ENCODE assay signal across 8 cellular contexts in the genomic region with DNA sequence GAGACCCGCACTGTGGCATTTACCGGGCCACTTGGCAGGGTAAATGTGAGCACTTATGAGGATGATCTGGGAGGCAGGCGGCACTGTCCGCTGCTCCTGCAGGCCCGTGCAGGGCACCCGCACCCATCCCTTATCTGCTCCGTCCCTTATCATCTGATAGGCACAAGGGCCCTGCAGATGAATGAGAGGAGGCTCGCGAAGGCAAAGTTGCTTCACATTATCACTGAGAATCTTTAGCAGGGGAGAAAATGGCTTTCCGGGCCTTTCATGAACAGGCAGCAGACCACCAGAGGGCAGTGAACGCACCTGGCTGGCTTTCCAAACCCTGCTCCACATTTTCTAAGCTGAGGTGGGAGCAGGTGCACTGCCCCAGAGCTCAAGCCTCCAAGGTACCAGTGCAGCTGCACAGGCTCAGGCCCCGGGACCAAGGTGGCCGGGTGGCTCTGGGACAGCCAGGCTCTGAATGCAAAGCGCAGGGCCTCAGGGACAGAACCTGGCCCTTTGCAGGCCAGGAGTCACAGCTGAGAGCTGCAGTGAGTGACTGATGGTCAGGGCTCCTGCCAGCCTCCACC.
DNase-seq lines count a peak whose midpoint lies in the region; ATAC-seq and TF ChIP-seq lines count a peak whose summit lies in the region.

No MANE protein-coding gene starts in this region.

- POLR2A ChIA-PET in CD8-positive, alpha-beta T cell (lab: Charles Lee), result no interaction called here

- no peak overlapping the region for H3K4me3 ChIP-seq in choroid plexus epithelial cell (ENCODE audit: low read depth, low read length)
- no peak overlapping the region for H3K4me3 ChIP-seq in trophoblast cell (ENCODE audit: low read depth, low read length)
- no peak overlapping the region for H3K4me3 ChIP-seq in CD8-positive, alpha-beta T cell (ENCODE audit: low read depth, low read length)

- no peak for ATAC-seq in CD8-positive, alpha-beta T cell
- ATAC-seq in HG03139 (IDR thresholded peaks at IDR 0.05; ENCODE audit: unreplicated experiment), result no peak
- ATAC-seq in GM19455 (IDR thresholded peaks at IDR 0.05; ENCODE audit: unreplicated experiment), result no peak

- H3K36me3 ChIP-seq in trophoblast cell (ENCODE audit: control insufficient read depth in 1 of 2, insufficient read depth in 2 of 2, low read length in 2 of 2), result peaks cover 18 to 24% of the 10 kb centered on the region in 2 experiments
- no peaks in the 10 kb centered on the region for H3K36me3 ChIP-seq in CD8-positive, alpha-beta T cell (ENCODE audit: insufficient read depth, low read length)

- H3K9me3 ChIP-seq in trophoblast cell (ENCODE audit: insufficient read depth, low read depth, low read length), result no peaks in the 10 kb centered on the region
- no peaks in the 10 kb centered on the region for H3K9me3 ChIP-seq in CD8-positive, alpha-beta T cell (ENCODE audit: low read length)

- no peak overlapping the region for H3K4me3 Mint-ChIP-seq in CD8-positive, alpha-beta T cell

- H4K12ac ChIP-seq in trophoblast cell (ENCODE audit: low read depth, low read length), result no peak overlapping the region

- CTCF ChIA-PET in CD8-positive, alpha-beta T cell (lab: Charles Lee), result no interaction called here

- no peak overlapping the region for H3K4me2 ChIP-seq in trophoblast cell (ENCODE audit: low read length)

- H4K8ac ChIP-seq in trophoblast cell (ENCODE audit: low read depth, low read length), result no peak overlapping the region

- H3K27ac ChIP-seq in trophoblast cell (ENCODE audit: low read depth, low read length), result no peak overlapping the region
- no peak overlapping the region for H3K27ac ChIP-seq in CD8-positive, alpha-beta T cell (ENCODE audit: low read depth, low read length)

- peak; percentile 71 for TF ChIP-seq CTCF in choroid plexus epithelial cell (conservative IDR thresholded peaks at IDR 0.05; ENCODE audit: low read depth, low read length)
- no peak for TF ChIP-seq CTCF in CD8-positive, alpha-beta T cell (IDR thresholded peaks at IDR 0.05)

- intact Hi-C loops in CD8-positive, alpha-beta T cell (cut with DNase I, micrococcal nuclease), result no loop called here

- H2AFZ ChIP-seq in trophoblast cell (ENCODE audit: insufficient read depth, low read length, poor library complexity), result no peak overlapping the region

- no peaks in the 10 kb centered on the region for H3K4me1 Mint-ChIP-seq in CD8-positive, alpha-beta T cell (ENCODE audit: low read depth)

- no peak overlapping the region for H3K14ac ChIP-seq in trophoblast cell (ENCODE audit: low read length)

- peak; percentile 17 for DNase-seq in stimulated activated CD4-positive, alpha-beta T cell treated with anti-CD3 and anti-CD28 coated beads, Interleukin-15, amount 100 ng/mL, for 24 hours
- DNase-seq in stimulated activated CD4-positive, alpha-beta T cell treated with anti-CD3 and anti-CD28 coated beads, Interleukin-4, amount 100 ng/mL, for 24 hours, result no peak
- DNase-seq in NCI-H2227 (lab: John Stamatoyannopoulos, UW; ENCODE audit: unreplicated experiment) (peak; percentile 65), choroid plexus epithelial cell (ENCODE audit: low read depth) (peak; percentile 43), trophoblast cell (peak; percentile 66 to 86)
- no peak for DNase-seq in CD8-positive, alpha-beta T cell

- H3K36me3 Mint-ChIP-seq in CD8-positive, alpha-beta T cell, result no peaks in the 10 kb centered on the region

- H2BK5ac ChIP-seq in trophoblast cell (ENCODE audit: low read depth, low read length, poor library complexity), result no peak overlapping the region

- no peaks in the 10 kb centered on the region for H3K9me3 Mint-ChIP-seq in CD8-positive, alpha-beta T cell

- H3K4me1 ChIP-seq in trophoblast cell (ENCODE audit: control insufficient read depth in 1 of 2, insufficient read depth in 2 of 2, low read length in 2 of 2), result no peaks in the 10 kb centered on the region
- no peaks in the 10 kb centered on the region for H3K4me1 ChIP-seq in CD8-positive, alpha-beta T cell (ENCODE audit: insufficient read depth, low read length)

- H2BK12ac ChIP-seq in trophoblast cell (ENCODE audit: low read length), result no peak overlapping the region

- H3K23ac ChIP-seq in trophoblast cell (ENCODE audit: low read length), result no peak overlapping the region

- no peak overlapping the region for H3K4ac ChIP-seq in trophoblast cell (ENCODE audit: low read depth, low read length)

- H3K9ac ChIP-seq in trophoblast cell (ENCODE audit: low read length), result no peak overlapping the region

- H3K27me3 Mint-ChIP-seq in CD8-positive, alpha-beta T cell (ENCODE audit: low read depth), result peaks cover 8% of the 10 kb centered on the region

- no peak overlapping the region for H2AK5ac ChIP-seq in trophoblast cell (ENCODE audit: low read length)

- WGBS in trophoblast cell (ENCODE audit: extremely low coverage, insufficient coverage, insufficient read length), result no CpG with 5 or more reads among the region's 14 CpGs

- no peak overlapping the region for H2BK120ac ChIP-seq in trophoblast cell (ENCODE audit: insufficient read depth, low read length, poor library complexity)

- H3K79me2 ChIP-seq in trophoblast cell (ENCODE audit: control insufficient read depth, insufficient read depth, low read length, poor library complexity), result no peaks in the 10 kb centered on the region

- H3K18ac ChIP-seq in trophoblast cell (ENCODE audit: low read length), result no peak overlapping the region

- no peaks in the 10 kb centered on the region for H3K27me3 ChIP-seq in trophoblast cell (ENCODE audit: insufficient read depth, low read length)
- H3K27me3 ChIP-seq in CD8-positive, alpha-beta T cell (ENCODE audit: insufficient read depth, low read length), result no peaks in the 10 kb centered on the region

- no peak overlapping the region for H4K91ac ChIP-seq in trophoblast cell (ENCODE audit: low read depth, low read length)

- H3K27ac Mint-ChIP-seq in CD8-positive, alpha-beta T cell, result no peak overlapping the region

- H3K79me1 ChIP-seq in trophoblast cell (ENCODE audit: low read length), result no peaks in the 10 kb centered on the region

Comparison
In these comparisons a context has a peak if more than half of its experiments do, and no peak if none do; other contexts are left out.
1. DNase-seq: peak in stimulated activated CD4-positive, alpha-beta T cell treated with anti-CD3 and anti-CD28 coated beads, Interleukin-15, amount 100 ng/mL, for 24 hours (single experiment), NCI-H2227 (single experiment), choroid plexus epithelial cell (single experiment) and trophoblast cell (2 of 2); none in stimulated activated CD4-positive, alpha-beta T cell treated with anti-CD3 and anti-CD28 coated beads, Interleukin-4, amount 100 ng/mL, for 24 hours (single experiment) and CD8-positive, alpha-beta T cell (0 of 7).